7 cellular contexts compared by ENCODE assay signal in the genomic region with DNA sequence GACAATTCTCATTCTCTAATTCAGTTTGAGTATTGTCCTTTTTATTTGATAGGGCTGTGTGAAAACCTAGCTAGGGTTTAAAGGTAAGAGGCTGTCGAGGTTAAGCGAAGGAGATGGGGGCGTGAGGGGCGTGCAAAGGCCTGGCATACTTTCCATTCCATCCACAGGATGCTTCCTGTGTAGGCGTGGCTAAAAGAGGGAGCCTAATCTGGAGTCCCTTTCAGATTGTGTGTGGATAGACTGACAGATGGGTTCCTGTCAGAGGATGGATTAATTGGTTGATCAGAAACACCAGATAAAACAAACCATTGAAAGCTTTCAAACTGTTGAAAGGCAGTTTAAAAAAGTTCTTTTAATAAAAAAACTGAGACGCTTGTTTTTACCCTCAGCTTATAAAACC. TPM values are rescaled to one million over a fixed set of nuclear protein-coding genes. Genes with fewer than 3 reads are reported as not detected.
DNase-seq lines count a peak whose midpoint lies in the region; TF ChIP-seq lines count a peak whose summit lies in the region.

No MANE protein-coding gene starts in this region.

- peaks cover 3% of the 10 kb centered on the region for H3K36me3 Mint-ChIP-seq in activated naive CD8-positive, alpha-beta T cell

- peak overlapping the region; percentile 95 for H3K4me3 Mint-ChIP-seq in activated naive CD8-positive, alpha-beta T cell

- H3K9me3 Mint-ChIP-seq in activated naive CD8-positive, alpha-beta T cell (ENCODE audit: low read depth) = no peaks in the 10 kb centered on the region

- TF ChIP-seq POLR2A in suprapubic skin (IDR thresholded peaks at IDR 0.05) = no peak

- H3K9me3 ChIP-seq in suprapubic skin = no peaks in the 10 kb centered on the region

- peaks cover 37% of the 10 kb centered on the region for H3K79me2 ChIP-seq in KMS-11 (ENCODE audit: insufficient read depth, low read depth)

- H3K36me3 ChIP-seq in KMS-11 (ENCODE audit: insufficient read depth) (no peaks in the 10 kb centered on the region), suprapubic skin (no peaks in the 10 kb centered on the region)

- H3K4me1 ChIP-seq in KMS-11 (ENCODE audit: low read depth, poor library complexity, severe bottlenecking) (peaks cover 23% of the 10 kb centered on the region), suprapubic skin (peaks cover 32% of the 10 kb centered on the region)

- no peak for TF ChIP-seq CTCF in KMS-11 (conservative IDR thresholded peaks at IDR 0.05; ENCODE audit: low read depth, low read length)
- TF ChIP-seq CTCF in suprapubic skin (IDR thresholded peaks at IDR 0.05) = no peak

- no peak overlapping the region for H3K9ac ChIP-seq in KMS-11

- no peaks in the 10 kb centered on the region for H3K27me3 ChIP-seq in KMS-11 (ENCODE audit: insufficient read depth, low read depth)
- H3K27me3 ChIP-seq in suprapubic skin = no peaks in the 10 kb centered on the region

- H3K27me3 Mint-ChIP-seq in activated naive CD8-positive, alpha-beta T cell = peaks cover 2% of the 10 kb centered on the region

- H4K20me1 ChIP-seq in KMS-11 (ENCODE audit: insufficient read depth) = peaks cover 14% of the 10 kb centered on the region

- 40% methylated on average over 6 of the region's 6 CpGs for WGBS in suprapubic skin

- peak overlapping the region; percentile 49 for H3K4me2 ChIP-seq in KMS-11

- H3K4me3 ChIP-seq in KMS-11 (IDR thresholded peaks at IDR 0.05; ENCODE audit: insufficient read depth, low read depth, low read length) (no peak overlapping the region), suprapubic skin (peak overlapping the region; percentile 74)

- TF ChIP-seq EP300 in suprapubic skin (IDR thresholded peaks at IDR 0.05) = no peak

- peaks cover 41% of the 10 kb centered on the region for H3K4me1 Mint-ChIP-seq in activated naive CD8-positive, alpha-beta T cell (ENCODE audit: low read depth)

- H3K27ac ChIP-seq in KMS-11 = no peak overlapping the region
- peak overlapping the region; percentile 98 for H3K27ac ChIP-seq in suprapubic skin

- H3K27ac Mint-ChIP-seq in activated naive CD8-positive, alpha-beta T cell = peak overlapping the region; percentile 95

- peak; percentile 80 for DNase-seq in islet precursor cell
- no peak for DNase-seq in suprapubic skin (ENCODE audit: low spot score in 2 of 2)
- DNase-seq in SK-N-DZ (ENCODE audit: low spot score) = no peak
- no peak for DNase-seq in NCI-H1105 (lab: John Stamatoyannopoulos, UW)
- no peak for DNase-seq in NCI-H2029 (lab: John Stamatoyannopoulos, UW)

- H2AFZ ChIP-seq in KMS-11 (ENCODE audit: low read depth) = peak overlapping the region; percentile 88

RNA-seq across cellular contexts. Expression of a gene that starts 1.1 kb away (rescaled TPM):
- total RNA-seq in suprapubic skin = 100 to 1,000 TPM in 2 of 4 donors, 10 to 100 TPM in 2; 58.2 to 128 (median 95.0) TPM
- polyA plus RNA-seq in SK-N-DZ (2014; cell fraction: cytosol; rRNA removed) = 0.16 TPM in 1 of 2 replicates, not detected in the other
- 0.13 TPM in 1 of 2 replicates, not detected in the other for polyA plus RNA-seq in SK-N-DZ (2014; cell fraction: nucleus; rRNA removed)
